In the genomic region with DNA sequence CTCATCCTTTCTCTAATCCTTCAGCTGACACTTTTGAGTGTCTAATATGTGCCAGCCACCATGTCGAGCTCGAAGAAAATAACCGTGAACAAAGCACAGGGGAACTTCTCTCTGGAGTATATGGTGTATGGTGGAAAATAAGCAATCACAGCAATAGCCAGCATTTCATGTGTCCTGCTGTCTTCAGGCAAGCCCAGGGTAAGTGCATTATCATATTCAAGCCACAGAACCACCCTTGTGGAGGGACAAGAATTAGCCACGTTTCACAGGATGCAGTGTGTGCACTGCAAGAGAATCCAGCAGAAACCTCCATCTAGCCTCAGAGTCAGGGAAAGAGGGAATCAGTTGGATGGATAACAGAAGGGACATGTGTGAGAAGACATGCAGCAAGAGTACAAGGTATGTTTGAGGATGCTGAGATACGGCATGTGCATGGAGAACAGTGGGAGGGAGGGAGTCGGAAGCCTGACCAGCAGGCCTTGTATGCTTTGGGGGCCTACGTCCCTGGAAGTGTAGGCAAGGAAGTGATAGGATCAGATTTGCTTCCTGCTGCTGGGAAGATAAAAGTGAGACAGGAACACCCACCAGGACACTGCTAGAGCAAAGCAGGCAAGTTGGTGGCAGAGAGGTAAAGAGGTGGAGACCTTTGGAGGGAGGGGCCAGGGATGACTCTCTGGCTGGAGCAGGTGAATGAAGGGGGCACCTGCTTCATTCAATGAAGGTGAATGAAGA, we compare ENCODE assay signal across 1 cellular context.
TF ChIP-seq lines count a peak whose summit lies in the region.

No MANE protein-coding gene starts in this region.

TF ChIP-seq in K562, 482 proteins besides CTCF, POLR2A, EP300 and RAD21 (continues in another document):
- no peak for TF ChIP-seq SMARCC2 (IDR thresholded peaks at IDR 0.05; ENCODE audit: low read depth)
- TF ChIP-seq RBM34 (IDR thresholded peaks at IDR 0.05; ENCODE audit: borderline replicate concordance, insufficient read depth, low read length): no peak
- TF ChIP-seq ZNF696 (CRISPR knock-in tag; conservative IDR thresholded peaks at IDR 0.05): no peak
- no peak for TF ChIP-seq SAFB (IDR thresholded peaks at IDR 0.05; ENCODE audit: borderline replicate concordance, low read depth, low read length)
- TF ChIP-seq XRCC3 (IDR thresholded peaks at IDR 0.05): no peak
- TF ChIP-seq, protein P1, sequence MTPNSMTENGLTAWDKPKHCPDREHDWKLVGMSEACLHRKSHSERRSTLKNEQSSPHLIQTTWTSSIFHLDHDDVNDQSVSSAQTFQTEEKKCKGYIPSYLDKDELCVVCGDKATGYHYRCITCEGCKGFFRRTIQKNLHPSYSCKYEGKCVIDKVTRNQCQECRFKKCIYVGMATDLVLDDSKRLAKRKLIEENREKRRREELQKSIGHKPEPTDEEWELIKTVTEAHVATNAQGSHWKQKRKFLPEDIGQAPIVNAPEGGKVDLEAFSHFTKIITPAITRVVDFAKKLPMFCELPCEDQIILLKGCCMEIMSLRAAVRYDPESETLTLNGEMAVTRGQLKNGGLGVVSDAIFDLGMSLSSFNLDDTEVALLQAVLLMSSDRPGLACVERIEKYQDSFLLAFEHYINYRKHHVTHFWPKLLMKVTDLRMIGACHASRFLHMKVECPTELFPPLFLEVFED (CRISPR knock-in tag; conservative IDR thresholded peaks at IDR 0.05): no peak
- TF ChIP-seq, protein P2, sequence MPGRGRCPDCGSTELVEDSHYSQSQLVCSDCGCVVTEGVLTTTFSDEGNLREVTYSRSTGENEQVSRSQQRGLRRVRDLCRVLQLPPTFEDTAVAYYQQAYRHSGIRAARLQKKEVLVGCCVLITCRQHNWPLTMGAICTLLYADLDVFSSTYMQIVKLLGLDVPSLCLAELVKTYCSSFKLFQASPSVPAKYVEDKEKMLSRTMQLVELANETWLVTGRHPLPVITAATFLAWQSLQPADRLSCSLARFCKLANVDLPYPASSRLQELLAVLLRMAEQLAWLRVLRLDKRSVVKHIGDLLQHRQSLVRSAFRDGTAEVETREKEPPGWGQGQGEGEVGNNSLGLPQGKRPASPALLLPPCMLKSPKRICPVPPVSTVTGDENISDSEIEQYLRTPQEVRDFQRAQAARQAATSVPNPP (IDR thresholded peaks at IDR 0.05; ENCODE audit: borderline replicate concordance, insufficient read depth, insufficient read length): no peak
- peak; percentile 8; the same call in 1 of the 2 replicates for TF ChIP-seq ATF1 (CRISPR knock-in tag; IDR thresholded peaks at IDR 0.05)
- TF ChIP-seq ATF1 (tag; IDR thresholded peaks at IDR 0.05): no peak
- TF ChIP-seq TBP (optimal IDR thresholded peaks at IDR 0.05; ENCODE audit: low read depth, low read length): peak; percentile 28
- TF ChIP-seq CEBPG (CRISPR knock-in tag; IDR thresholded peaks at IDR 0.05): peak; percentile 14; the same call in 1 of the 2 replicates
- no peak for TF ChIP-seq CEBPG (tag; conservative IDR thresholded peaks at IDR 0.05 in 1 of 2, IDR thresholded peaks at IDR 0.05 in 1 of 2)
- no peak for TF ChIP-seq POLR2H (tag; IDR thresholded peaks at IDR 0.05; ENCODE audit: low read depth)
- no peak for TF ChIP-seq CBX8 (IDR thresholded peaks at IDR 0.05; ENCODE audit: borderline replicate concordance, extremely low read depth, low read depth, low read length, poor library complexity, severe bottlenecking)
- TF ChIP-seq, protein P3, sequence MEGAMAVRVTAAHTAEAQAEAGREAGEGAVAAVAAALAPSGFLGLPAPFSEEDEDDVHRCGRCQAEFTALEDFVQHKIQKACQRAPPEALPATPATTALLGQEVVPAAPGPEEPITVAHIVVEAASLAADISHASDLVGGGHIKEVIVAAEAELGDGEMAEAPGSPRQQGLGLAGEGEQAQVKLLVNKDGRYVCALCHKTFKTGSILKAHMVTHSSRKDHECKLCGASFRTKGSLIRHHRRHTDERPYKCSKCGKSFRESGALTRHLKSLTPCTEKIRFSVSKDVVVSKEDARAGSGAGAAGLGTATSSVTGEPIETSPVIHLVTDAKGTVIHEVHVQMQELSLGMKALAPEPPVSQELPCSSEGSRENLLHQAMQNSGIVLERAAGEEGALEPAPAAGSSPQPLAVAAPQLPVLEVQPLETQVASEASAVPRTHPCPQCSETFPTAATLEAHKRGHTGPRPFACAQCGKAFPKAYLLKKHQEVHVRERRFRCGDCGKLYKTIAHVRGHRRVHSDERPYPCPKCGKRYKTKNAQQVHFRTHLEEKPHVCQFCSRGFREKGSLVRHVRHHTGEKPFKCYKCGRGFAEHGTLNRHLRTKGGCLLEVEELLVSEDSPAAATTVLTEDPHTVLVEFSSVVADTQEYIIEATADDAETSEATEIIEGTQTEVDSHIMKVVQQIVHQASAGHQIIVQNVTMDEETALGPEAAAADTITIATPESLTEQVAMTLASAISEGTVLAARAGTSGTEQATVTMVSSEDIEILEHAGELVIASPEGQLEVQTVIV (CRISPR knock-in tag; IDR thresholded peaks at IDR 0.05; ENCODE audit: borderline replicate concordance): no peak
- no peak for TF ChIP-seq NFE2L1 (tag; IDR thresholded peaks at IDR 0.05; ENCODE audit: borderline replicate concordance, low read depth)
- no peak for TF ChIP-seq ZEB2 (IDR thresholded peaks at IDR 0.05)
- no peak for TF ChIP-seq TOE1 (IDR thresholded peaks at IDR 0.05; ENCODE audit: borderline replicate concordance)
- TF ChIP-seq TOE1 (CRISPR knock-in tag; IDR thresholded peaks at IDR 0.05; ENCODE audit: borderline replicate concordance, low read depth): no peak
- no peak for TF ChIP-seq MYC (IDR thresholded peaks at IDR 0.05; ENCODE audit: low read depth, low read length)
- TF ChIP-seq MYC (CRISPR knock-in tag; IDR thresholded peaks at IDR 0.05; ENCODE audit: borderline replicate concordance, low read depth): no peak
- TF ChIP-seq, protein P4, sequence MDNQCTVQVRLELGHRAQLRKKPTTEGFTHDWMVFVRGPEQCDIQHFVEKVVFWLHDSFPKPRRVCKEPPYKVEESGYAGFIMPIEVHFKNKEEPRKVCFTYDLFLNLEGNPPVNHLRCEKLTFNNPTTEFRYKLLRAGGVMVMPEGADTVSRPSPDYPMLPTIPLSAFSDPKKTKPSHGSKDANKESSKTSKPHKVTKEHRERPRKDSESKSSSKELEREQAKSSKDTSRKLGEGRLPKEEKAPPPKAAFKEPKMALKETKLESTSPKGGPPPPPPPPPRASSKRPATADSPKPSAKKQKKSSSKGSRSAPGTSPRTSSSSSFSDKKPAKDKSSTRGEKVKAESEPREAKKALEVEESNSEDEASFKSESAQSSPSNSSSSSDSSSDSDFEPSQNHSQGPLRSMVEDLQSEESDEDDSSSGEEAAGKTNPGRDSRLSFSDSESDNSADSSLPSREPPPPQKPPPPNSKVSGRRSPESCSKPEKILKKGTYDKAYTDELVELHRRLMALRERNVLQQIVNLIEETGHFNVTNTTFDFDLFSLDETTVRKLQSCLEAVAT (IDR thresholded peaks at IDR 0.05): no peak
- TF ChIP-seq, protein P5, sequence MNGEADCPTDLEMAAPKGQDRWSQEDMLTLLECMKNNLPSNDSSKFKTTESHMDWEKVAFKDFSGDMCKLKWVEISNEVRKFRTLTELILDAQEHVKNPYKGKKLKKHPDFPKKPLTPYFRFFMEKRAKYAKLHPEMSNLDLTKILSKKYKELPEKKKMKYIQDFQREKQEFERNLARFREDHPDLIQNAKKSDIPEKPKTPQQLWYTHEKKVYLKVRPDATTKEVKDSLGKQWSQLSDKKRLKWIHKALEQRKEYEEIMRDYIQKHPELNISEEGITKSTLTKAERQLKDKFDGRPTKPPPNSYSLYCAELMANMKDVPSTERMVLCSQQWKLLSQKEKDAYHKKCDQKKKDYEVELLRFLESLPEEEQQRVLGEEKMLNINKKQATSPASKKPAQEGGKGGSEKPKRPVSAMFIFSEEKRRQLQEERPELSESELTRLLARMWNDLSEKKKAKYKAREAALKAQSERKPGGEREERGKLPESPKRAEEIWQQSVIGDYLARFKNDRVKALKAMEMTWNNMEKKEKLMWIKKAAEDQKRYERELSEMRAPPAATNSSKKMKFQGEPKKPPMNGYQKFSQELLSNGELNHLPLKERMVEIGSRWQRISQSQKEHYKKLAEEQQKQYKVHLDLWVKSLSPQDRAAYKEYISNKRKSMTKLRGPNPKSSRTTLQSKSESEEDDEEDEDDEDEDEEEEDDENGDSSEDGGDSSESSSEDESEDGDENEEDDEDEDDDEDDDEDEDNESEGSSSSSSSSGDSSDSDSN (IDR thresholded peaks at IDR 0.05; ENCODE audit: borderline replicate concordance in 1 of 2, low read depth in 2 of 2, low read length in 2 of 2): 0 out of 4 replicates have a peak, but pooled peaks of 1 of the 2 experiments have one; percentile 16
- no peak for TF ChIP-seq ZKSCAN8 (CRISPR knock-in tag; IDR thresholded peaks at IDR 0.05)
- TF ChIP-seq ZBTB8A (IDR thresholded peaks at IDR 0.05; ENCODE audit: partially characterized antibody): no peak
- TF ChIP-seq RHOXF2B (CRISPR knock-in tag; conservative IDR thresholded peaks at IDR 0.05): no peak
- no peak for TF ChIP-seq MED1 (CRISPR knock-in tag; IDR thresholded peaks at IDR 0.05; ENCODE audit: borderline replicate concordance)
- no peak for TF ChIP-seq KAT8 (IDR thresholded peaks at IDR 0.05; ENCODE audit: low read depth)
- no peak for TF ChIP-seq ZNF41 (CRISPR knock-in tag; conservative IDR thresholded peaks at IDR 0.05)
- no peak for TF ChIP-seq LCOR (CRISPR knock-in tag; IDR thresholded peaks at IDR 0.05)
- TF ChIP-seq, protein P6, sequence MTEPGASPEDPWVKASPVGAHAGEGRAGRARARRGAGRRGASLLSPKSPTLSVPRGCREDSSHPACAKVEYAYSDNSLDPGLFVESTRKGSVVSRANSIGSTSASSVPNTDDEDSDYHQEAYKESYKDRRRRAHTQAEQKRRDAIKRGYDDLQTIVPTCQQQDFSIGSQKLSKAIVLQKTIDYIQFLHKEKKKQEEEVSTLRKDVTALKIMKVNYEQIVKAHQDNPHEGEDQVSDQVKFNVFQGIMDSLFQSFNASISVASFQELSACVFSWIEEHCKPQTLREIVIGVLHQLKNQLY (CRISPR knock-in tag; conservative IDR thresholded peaks at IDR 0.05): 0 out of 4 replicates have a peak, but pooled peaks of 1 of the 2 experiments have one; percentile 85
- TF ChIP-seq MAFG (tag; conservative IDR thresholded peaks at IDR 0.05): no peak
- TF ChIP-seq RUNX1 (IDR thresholded peaks at IDR 0.05; ENCODE audit: low read depth): peak; percentile 31; the same call in 1 of the 2 replicates
- TF ChIP-seq RCOR1 (IDR thresholded peaks at IDR 0.05; ENCODE audit: borderline replicate concordance in 1 of 2, low read depth in 2 of 2, low read length in 2 of 2): no peak
- TF ChIP-seq KDM1A (IDR thresholded peaks at IDR 0.05): no peak
- no peak for TF ChIP-seq POLR3G (IDR thresholded peaks at IDR 0.05; ENCODE audit: extremely low read depth, insufficient read length, insufficient replicate concordance)
- TF ChIP-seq STAT5B (CRISPR knock-in tag; IDR thresholded peaks at IDR 0.05): no peak
- peak; percentile 83 for TF ChIP-seq SNRNP70 (optimal IDR thresholded peaks at IDR 0.05; ENCODE audit: low read depth, low read length)
- TF ChIP-seq KLF10 (CRISPR knock-in tag; IDR thresholded peaks at IDR 0.05): no peak
- no peak; the same call in 1 of the 2 replicates for TF ChIP-seq ZNF143 (CRISPR knock-in tag; IDR thresholded peaks at IDR 0.05)
- TF ChIP-seq, protein P7, sequence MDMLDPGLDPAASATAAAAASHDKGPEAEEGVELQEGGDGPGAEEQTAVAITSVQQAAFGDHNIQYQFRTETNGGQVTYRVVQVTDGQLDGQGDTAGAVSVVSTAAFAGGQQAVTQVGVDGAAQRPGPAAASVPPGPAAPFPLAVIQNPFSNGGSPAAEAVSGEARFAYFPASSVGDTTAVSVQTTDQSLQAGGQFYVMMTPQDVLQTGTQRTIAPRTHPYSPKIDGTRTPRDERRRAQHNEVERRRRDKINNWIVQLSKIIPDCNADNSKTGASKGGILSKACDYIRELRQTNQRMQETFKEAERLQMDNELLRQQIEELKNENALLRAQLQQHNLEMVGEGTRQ (CRISPR knock-in tag; IDR thresholded peaks at IDR 0.05): peak; percentile 27; the same call in 1 of the 2 replicates
- no peak for TF ChIP-seq CBX3 (IDR thresholded peaks at IDR 0.05; ENCODE audit: borderline replicate concordance in 1 of 2, low read length in 2 of 2)
- TF ChIP-seq PRMT5 (CRISPR knock-in tag; IDR thresholded peaks at IDR 0.05): peak; percentile 66
- peak; percentile 51 for TF ChIP-seq ZNF184 (CRISPR knock-in tag; IDR thresholded peaks at IDR 0.05)
- TF ChIP-seq, protein P8, sequence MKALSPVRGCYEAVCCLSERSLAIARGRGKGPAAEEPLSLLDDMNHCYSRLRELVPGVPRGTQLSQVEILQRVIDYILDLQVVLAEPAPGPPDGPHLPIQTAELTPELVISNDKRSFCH (CRISPR knock-in tag; IDR thresholded peaks at IDR 0.05): no peak
- TF ChIP-seq, protein P8 (tag; IDR thresholded peaks at IDR 0.05): no peak
- no peak for TF ChIP-seq SREBF2 (CRISPR knock-in tag; IDR thresholded peaks at IDR 0.05)
- no peak for TF ChIP-seq NR2C2 (CRISPR knock-in tag; IDR thresholded peaks at IDR 0.05)
- no peak for TF ChIP-seq NR2C2 (tag; IDR thresholded peaks at IDR 0.05)
- TF ChIP-seq FOSL1 (tag; conservative IDR thresholded peaks at IDR 0.05): no peak
- TF ChIP-seq BRF1 (IDR thresholded peaks at IDR 0.05; ENCODE audit: borderline replicate concordance, extremely low read depth, insufficient read length): no peak
- no peak for TF ChIP-seq CC2D1A (IDR thresholded peaks at IDR 0.05)
- no peak for TF ChIP-seq E2F3 (CRISPR knock-in tag; IDR thresholded peaks at IDR 0.05)
- TF ChIP-seq, protein P9, sequence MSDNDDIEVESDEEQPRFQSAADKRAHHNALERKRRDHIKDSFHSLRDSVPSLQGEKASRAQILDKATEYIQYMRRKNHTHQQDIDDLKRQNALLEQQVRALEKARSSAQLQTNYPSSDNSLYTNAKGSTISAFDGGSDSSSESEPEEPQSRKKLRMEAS (CRISPR knock-in tag; IDR thresholded peaks at IDR 0.05): peak; percentile 54; the same call in 1 of the 2 replicates
- TF ChIP-seq EGR1 (conservative IDR thresholded peaks at IDR 0.05): 0 out of 2 replicates have a peak, but pooled peaks have one; percentile 22
- TF ChIP-seq, protein P10, sequence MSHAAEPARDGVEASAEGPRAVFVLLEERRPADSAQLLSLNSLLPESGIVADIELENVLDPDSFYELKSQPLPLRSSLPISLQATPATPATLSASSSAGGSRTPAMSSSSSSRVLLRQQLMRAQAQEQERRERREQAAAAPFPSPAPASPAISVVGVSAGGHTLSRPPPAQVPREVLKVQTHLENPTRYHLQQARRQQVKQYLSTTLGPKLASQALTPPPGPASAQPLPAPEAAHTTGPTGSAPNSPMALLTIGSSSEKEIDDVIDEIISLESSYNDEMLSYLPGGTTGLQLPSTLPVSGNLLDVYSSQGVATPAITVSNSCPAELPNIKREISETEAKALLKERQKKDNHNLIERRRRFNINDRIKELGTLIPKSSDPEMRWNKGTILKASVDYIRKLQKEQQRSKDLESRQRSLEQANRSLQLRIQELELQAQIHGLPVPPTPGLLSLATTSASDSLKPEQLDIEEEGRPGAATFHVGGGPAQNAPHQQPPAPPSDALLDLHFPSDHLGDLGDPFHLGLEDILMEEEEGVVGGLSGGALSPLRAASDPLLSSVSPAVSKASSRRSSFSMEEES (CRISPR knock-in tag; IDR thresholded peaks at IDR 0.05): no peak
